In the genomic region with DNA sequence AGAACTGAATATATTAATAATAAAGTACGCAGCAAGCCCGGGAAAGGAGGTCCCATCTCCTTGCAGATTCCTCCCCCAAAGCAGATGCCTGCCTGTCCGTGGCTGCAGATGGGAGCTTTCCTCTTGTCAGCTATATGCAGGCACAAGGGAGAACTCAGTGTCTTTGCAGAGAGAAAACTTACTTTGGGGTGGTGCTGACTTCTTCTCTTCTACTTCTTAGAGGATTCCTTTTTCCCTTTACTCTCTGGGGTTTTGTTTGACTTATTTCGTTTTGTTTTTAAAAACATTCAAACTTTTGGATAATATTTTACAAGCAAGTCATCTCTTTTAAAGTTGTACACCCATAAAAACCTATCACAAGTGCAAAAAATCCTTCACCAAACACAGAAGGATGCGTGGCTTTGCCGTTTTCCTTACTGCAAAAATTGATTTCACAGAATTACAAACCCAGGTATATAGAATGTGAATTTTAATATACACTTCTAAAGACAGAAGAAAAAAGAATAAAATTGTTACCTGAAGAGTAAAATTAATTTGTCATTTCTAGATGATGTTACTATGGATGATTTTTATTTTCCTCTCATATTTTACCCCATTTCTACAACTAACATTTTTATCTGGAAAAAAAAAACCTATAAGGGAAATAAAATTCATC, we compare ENCODE assay signal across 27 cellular contexts.
DNase-seq lines count a peak whose midpoint lies in the region; ATAC-seq and FAIRE-seq lines count a peak whose summit lies in the region.
"Had no signal": no experiment of that assay in that cellular context is flagged by ENCODE, and none has a peak within 500 bp of the region (broad histone marks: within the 10 kb centered on the region; RNA-seq: fewer than 3 reads in every experiment).

No MANE protein-coding gene starts in this region.

- peaks cover 6% of the 10 kb centered on the region; the same call in 1 of the 2 replicates for H3K9me3 ChIP-seq in SJSA1 (replicated peaks)
- H3K9me3 ChIP-seq: SK-N-SH had no signal

- no peak for ATAC-seq in GM21360 (IDR thresholded peaks at IDR 0.05; ENCODE audit: unreplicated experiment)
- no peak for ATAC-seq in HG02973 (IDR thresholded peaks at IDR 0.05; ENCODE audit: unreplicated experiment)
- ATAC-seq in GM21447 (IDR thresholded peaks at IDR 0.05; ENCODE audit: unreplicated experiment) = no peak

- FAIRE-seq in A204.1 (lab: Jason Lieb, UNC) (peak; percentile 41), G401.6 (lab: Jason Lieb, UNC) (peak; percentile 61)
- FAIRE-seq: GM12892, GM19239 had no signal

- H3K4me1 ChIP-seq in SJSA1 (replicated peaks) = no peaks in the 10 kb centered on the region
- H3K4me1 ChIP-seq: BLaER1 treated with 17β-estradiol and CSF1 and Interleukin-3, amounts not matched to agents 10 nM and 100 nM had no signal

- no peak overlapping the region for H3K4me3 ChIP-seq in SJSA1
- H3K4me3 ChIP-seq: BLaER1 treated with 17β-estradiol and CSF1 and Interleukin-3, amounts not matched to agents 10 nM and 100 nM; GM23248 had no signal

- H3K27ac ChIP-seq in SJSA1 = no peak overlapping the region
- H3K27ac ChIP-seq: BLaER1 treated with 17β-estradiol and CSF1 and Interleukin-3, amounts not matched to agents 10 nM and 100 nM; GM23248; RWPE1 had no signal

- H3K36me3 ChIP-seq in SJSA1 = no peaks in the 10 kb centered on the region
- H3K36me3 ChIP-seq: BLaER1 treated with 17β-estradiol and CSF1 and Interleukin-3, amounts not matched to agents 10 nM and 100 nM had no signal

- peaks cover 62% of the 10 kb centered on the region for H3K27me3 ChIP-seq in SJSA1 (replicated peaks)
- H3K27me3 ChIP-seq: BLaER1 treated with 17β-estradiol and CSF1 and Interleukin-3, amounts not matched to agents 10 nM and 100 nM had no signal

- peak; percentile 12 to 46 for DNase-seq in SJSA1 (ENCODE audit: low read depth in 1 of 2, low spot score in 2 of 2)
- DNase-seq in left kidney (ENCODE audit: low read depth, low spot score) = peak; percentile 13
- DNase-seq: AML-193; CD4-positive, alpha-beta memory T cell; DMS79; EL; GF-D8; GM23248; H9; Karpas-422; NCI-H1105; NCI-H1436 treated with DMSO at 0.1 percent for 48 hours; NCI-H187 treated with DMSO at 0.1 percent for 48 hours; NCI-H2171 treated with DMSO at 0.1 percent for 48 hours; NCI-H748 treated with DMSO at 0.1 percent for 48 hours; SHP77 treated with DMSO at 0.1 percent for 48 hours; SK-N-SH; SW 1271 had no signal
